11 cellular contexts compared by ENCODE assay signal in genomic region chr4:152537881-152538280, GRCh38. TPM values are rescaled to one million over a fixed set of nuclear protein-coding genes. Genes with fewer than 3 reads are reported as not detected.
DNase-seq lines count a peak whose midpoint lies in the region; ATAC-seq and TF ChIP-seq lines count a peak whose summit lies in the region.
"Had no signal": no experiment of that assay in that cellular context is flagged by ENCODE, and none has a peak within 500 bp of the region (broad histone marks: within the 10 kb centered on the region; RNA-seq: fewer than 3 reads in every experiment).

No MANE protein-coding gene starts in this region.

- ATAC-seq in esophagus mucosa, result no peak

- H3K27ac ChIP-seq in mammary epithelial cell (ENCODE audit: insufficient read depth, low read depth, low read length) (peak overlapping the region; percentile 88), osteoblast (ENCODE audit: low read depth, low read length) (no peak overlapping the region)

- H4K20me1 ChIP-seq in mammary epithelial cell (ENCODE audit: insufficient read depth, low read length) (no peaks in the 10 kb centered on the region), osteoblast (ENCODE audit: insufficient read depth, low read length) (peaks cover 17% of the 10 kb centered on the region)

- intact Hi-C loops in mammary epithelial cell (cut with micrococcal nuclease), result loop anchor here (2.0 kb wide), 1 partner anchor 53 kb away; no protein-coding TSS in a partner anchor

- H3K4me3 ChIP-seq in GM12875 (ENCODE audit: low read depth, low read length) (peak overlapping the region; percentile 38), NB4 (ENCODE audit: low read depth, low read length) (peak overlapping the region; percentile 77), mammary epithelial cell (replicated peaks in 1 of 3; ENCODE audit: insufficient read depth in 1 of 3, low read depth in 2 of 3, low read length in 3 of 3) (peak overlapping the region in 2 of 3 experiments; percentile 78 to 85), osteoblast (ENCODE audit: insufficient read depth, low read length) (no peak overlapping the region)

- H2AFZ ChIP-seq in mammary epithelial cell (ENCODE audit: low read depth, low read length) (no peak overlapping the region), osteoblast (ENCODE audit: low read length) (no peak overlapping the region)

- H3K36me3 ChIP-seq in mammary epithelial cell (ENCODE audit: insufficient read depth, low read length) (peaks cover 1% of the 10 kb centered on the region), osteoblast (ENCODE audit: insufficient read depth, low read length) (no peaks in the 10 kb centered on the region)
- H3K36me3 ChIP-seq: adrenal gland had no signal

- DNase-seq in NB4 (ENCODE audit: low read depth), result no peak
- DNase-seq in mammary epithelial cell, result no peak
- DNase-seq in osteoblast (ENCODE audit: insufficient read length, low spot score, missing footprints), result no peak
- DNase-seq in NCI-H345 treated with DMSO at 0.1 percent for 48 hours (lab: John Stamatoyannopoulos, UW; ENCODE audit: unreplicated experiment), result no peak
- no peak for DNase-seq in NCI-H128 (lab: John Stamatoyannopoulos, UW; ENCODE audit: unreplicated experiment)
- DNase-seq in CD1c-positive myeloid dendritic cell (ENCODE audit: extremely low spot score), result no peak
- DNase-seq: adrenal gland; NCI-H1694; stimulated activated CD4-positive, alpha-beta T cell treated with anti-CD3 and anti-CD28 coated beads, Interleukin-12 subunit alpha, Interleukin-12 subunit beta, amount 100 ng/mL, for 4 hours had no signal

- CTCF ChIA-PET in mammary epithelial cell (lab: Charles Lee; ENCODE audit: low non-redundant PET), result no interaction called here

- no peaks in the 10 kb centered on the region for H3K9me3 ChIP-seq in mammary epithelial cell (replicated peaks; ENCODE audit: insufficient read depth, low read length)
- H3K9me3 ChIP-seq in osteoblast (ENCODE audit: low read depth, low read length), result no peaks in the 10 kb centered on the region
- H3K9me3 ChIP-seq: adrenal gland had no signal

- TF ChIP-seq CTCF in GM12875 (IDR thresholded peaks at IDR 0.05; ENCODE audit: borderline replicate concordance, insufficient read depth, low read depth, low read length), result no peak
- no peak for TF ChIP-seq CTCF in NB4 (IDR thresholded peaks at IDR 0.05; ENCODE audit: low read depth, low read length)
- no peak for TF ChIP-seq CTCF in mammary epithelial cell (conservative IDR thresholded peaks at IDR 0.05 in 1 of 2, IDR thresholded peaks at IDR 0.05 in 1 of 2; ENCODE audit: extremely low read depth in 1 of 2, insufficient read depth in 1 of 2, low read depth in 1 of 2, low read length in 2 of 2)
- no peak for TF ChIP-seq CTCF in osteoblast (IDR thresholded peaks at IDR 0.05; ENCODE audit: extremely low read depth, low read depth, low read length)

- H3K4me2 ChIP-seq in mammary epithelial cell (ENCODE audit: insufficient read depth, low read depth, low read length) (peak overlapping the region; percentile 81), osteoblast (ENCODE audit: insufficient read depth, low read length) (peak overlapping the region; percentile 100)

- BruUV-seq in mammary epithelial cell (replicated peaks; lab: Mats Ljungman, UMichigan), result no TSS peak

- in situ Hi-C loops in mammary epithelial cell (cut with MboI; ENCODE audit: low sequenced_read_pairs in 2 of 2), result no loop called here

- peaks cover 79% of the 10 kb centered on the region for H3K79me2 ChIP-seq in mammary epithelial cell (ENCODE audit: insufficient read depth, low read length)
- H3K79me2 ChIP-seq in osteoblast (ENCODE audit: insufficient read depth, low read length), result peaks cover 71% of the 10 kb centered on the region

- dilution Hi-C loops in mammary epithelial cell (cut with HindIII; ENCODE audit: low sequenced_read_pairs), result no loop called here

- H3K4me1 ChIP-seq in mammary epithelial cell (ENCODE audit: insufficient read depth, low read length), result peaks cover 16% of the 10 kb centered on the region
- H3K4me1 ChIP-seq in osteoblast (ENCODE audit: insufficient read depth, low read length), result peaks cover 26% of the 10 kb centered on the region

- TF ChIP-seq POLR2A in NB4 (IDR thresholded peaks at IDR 0.05; ENCODE audit: extremely low read depth, insufficient read length), result no peak

- H3K27me3 ChIP-seq in mammary epithelial cell (ENCODE audit: insufficient read depth, low read length), result no peaks in the 10 kb centered on the region
- H3K27me3 ChIP-seq in osteoblast (ENCODE audit: insufficient read depth, low read length), result no peaks in the 10 kb centered on the region
- H3K27me3 ChIP-seq: adrenal gland had no signal

- 100% methylated on average over 1 of the region's 1 CpG for WGBS in mammary epithelial cell (ENCODE audit: low coverage, missing lambda C conversion rate)

- peak overlapping the region; percentile 50 for H3K9ac ChIP-seq in mammary epithelial cell (ENCODE audit: insufficient read depth, low read length)

RNA-seq across cellular contexts. Expression of gene FBXW7, which starts 2.0 kb away (rescaled TPM):
- total RNA-seq in mammary epithelial cell (100 to 1,000 TPM in 1 of 2 donors, 10 to 100 TPM in 1; 42.7 to 109 TPM), osteoblast (74.9 and 76.3 TPM in 2 replicates), esophagus mucosa (29.5 TPM)
- polyA plus RNA-seq in mammary epithelial cell, result 22.7 TPM
- 70.8 TPM for polyA minus RNA-seq in mammary epithelial cell
